ENCODE assay signal across 30 cellular contexts in genomic region chr2:777546-777945, GRCh38.
"Had no signal": no experiment of that assay in that cellular context is flagged by ENCODE, and none has a peak within 500 bp of the region (broad histone marks: within the 10 kb centered on the region; RNA-seq: fewer than 3 reads in every experiment).

No MANE protein-coding gene starts in this region.

- ATAC-seq: activated CD8-positive, alpha-beta T cell treated with anti-CD3 and anti-CD28 coated beads, Interleukin-2, amount 10 ng/mL, durations not matched to agents 7 days and 5 days; Right ventricle myocardium inferior; SK-N-SH treated with all-trans-retinoic acid at 6 μM for 48 hours; T-cell; T-helper 17 cell had no signal

- H3K4me3 ChIP-seq: adrenal gland, Peyer's patch had no signal

- H3K27ac ChIP-seq: adrenal gland, KMS-11, Peyer's patch, RWPE1 had no signal

- FAIRE-seq: bronchial epithelial cell had no signal

- H3K36me3 ChIP-seq: adrenal gland, Peyer's patch had no signal

- H3K27me3 ChIP-seq: adrenal gland, Peyer's patch had no signal

- H3K9me3 ChIP-seq: adrenal gland, Peyer's patch had no signal

- H3K4me3 Mint-ChIP-seq: activated CD4-positive, alpha-beta T cell treated with anti-CD3 and anti-CD28 coated beads, Interleukin-2, amount 10 ng/mL, durations not matched to agents 24 days and 14 days; activated CD8-positive, alpha-beta T cell treated with anti-CD3 and anti-CD28 coated beads, Interleukin-2, amount 10 ng/mL, durations not matched to agents 7 days and 5 days; activated naive CD4-positive, alpha-beta T cell treated with anti-CD3 and anti-CD28 coated beads, Interleukin-2, amount 50 U/mL, for 24 hours; activated T-cell treated with anti-CD3 and anti-CD28 coated beads, Interleukin-2, amount 50 U/mL, for 24 hours; brain; T-cell; T-helper 17 cell had no signal

- H3K4me2 ChIP-seq: KMS-11 had no signal

- DNase-seq: activated CD4-positive, alpha-beta T cell treated with anti-CD3 and anti-CD28 coated beads, Interleukin-2, amount 50 U/mL, for 48 hours; activated CD8-positive, alpha-beta T cell treated with anti-CD3 and anti-CD28 coated beads, Interleukin-2, amount 10 ng/mL, durations not matched to agents 7 days and 5 days; activated gamma-delta T cell; activated naive CD4-positive, alpha-beta T cell treated with Interleukin-2 at 50 U/mL for 16 hours; activated T-cell treated with anti-CD3 and anti-CD28 coated beads, Interleukin-2, amount 50 U/mL, for 24 hours; adrenal gland; caudate nucleus; cerebellar nuclear complex; MM.1S; MV-4-11; NCI-H1092; NCI-H1436 treated with DMSO at 0.1 percent for 48 hours; NCI-H1694 treated with DMSO at 0.1 percent for 48 hours; NCI-H2029; NCI-H345; NCI-H524 treated with DMSO at 0.1 percent for 48 hours; Peyer's patch; SIG-M5; T-cell; T-helper 17 cell; T-helper 9 cell had no signal

- H3K9ac ChIP-seq: KMS-11 had no signal

- H3K27ac Mint-ChIP-seq: activated CD4-positive, alpha-beta T cell treated with anti-CD3 and anti-CD28 coated beads, Interleukin-2, amount 10 ng/mL, durations not matched to agents 24 days and 14 days; activated CD8-positive, alpha-beta T cell treated with anti-CD3 and anti-CD28 coated beads, Interleukin-2, amount 10 ng/mL, durations not matched to agents 7 days and 5 days; activated naive CD4-positive, alpha-beta T cell treated with anti-CD3 and anti-CD28 coated beads, Interleukin-2, amount 50 U/mL, for 24 hours; activated T-cell treated with anti-CD3 and anti-CD28 coated beads, Interleukin-2, amount 50 U/mL, for 24 hours; activated T-helper 2 cell treated with anti-CD3 and anti-CD28 coated beads, Interferon-gamma antibody, Interleukin-2, Interleukin-4, amounts not matched to agents 10 μg/mL and 5 μg/mL and 100 μg/mL, durations not matched to agents 14 hours and 24 hours and 36 hours; T-cell; T-helper 17 cell had no signal

- H3K4me1 Mint-ChIP-seq: activated CD4-positive, alpha-beta T cell treated with anti-CD3 and anti-CD28 coated beads, Interleukin-2, amount 10 ng/mL, durations not matched to agents 24 days and 14 days; activated naive CD4-positive, alpha-beta T cell treated with anti-CD3 and anti-CD28 coated beads, Interleukin-2, amount 50 U/mL, for 24 hours; T-cell; T-helper 17 cell had no signal

- H3K9me3 Mint-ChIP-seq: activated CD4-positive, alpha-beta T cell treated with anti-CD3 and anti-CD28 coated beads, Interleukin-2, amount 10 ng/mL, durations not matched to agents 24 days and 14 days; activated naive CD4-positive, alpha-beta T cell treated with anti-CD3 and anti-CD28 coated beads, Interleukin-2, amount 50 U/mL, for 24 hours; activated T-cell treated with anti-CD3 and anti-CD28 coated beads, Interleukin-2, amount 50 U/mL, for 24 hours; activated T-helper 2 cell treated with anti-CD3 and anti-CD28 coated beads, Interferon-gamma antibody, Interleukin-2, Interleukin-4, amounts not matched to agents 10 μg/mL and 5 μg/mL and 100 μg/mL, durations not matched to agents 14 hours and 24 hours and 36 hours; T-cell had no signal

- H3K4me1 ChIP-seq: adrenal gland, Peyer's patch had no signal

- H3K36me3 Mint-ChIP-seq: activated naive CD4-positive, alpha-beta T cell treated with anti-CD3 and anti-CD28 coated beads, Interleukin-2, amount 50 U/mL, for 24 hours; brain; T-cell had no signal
